ENCODE assay signal across 8 cellular contexts in the genomic region with DNA sequence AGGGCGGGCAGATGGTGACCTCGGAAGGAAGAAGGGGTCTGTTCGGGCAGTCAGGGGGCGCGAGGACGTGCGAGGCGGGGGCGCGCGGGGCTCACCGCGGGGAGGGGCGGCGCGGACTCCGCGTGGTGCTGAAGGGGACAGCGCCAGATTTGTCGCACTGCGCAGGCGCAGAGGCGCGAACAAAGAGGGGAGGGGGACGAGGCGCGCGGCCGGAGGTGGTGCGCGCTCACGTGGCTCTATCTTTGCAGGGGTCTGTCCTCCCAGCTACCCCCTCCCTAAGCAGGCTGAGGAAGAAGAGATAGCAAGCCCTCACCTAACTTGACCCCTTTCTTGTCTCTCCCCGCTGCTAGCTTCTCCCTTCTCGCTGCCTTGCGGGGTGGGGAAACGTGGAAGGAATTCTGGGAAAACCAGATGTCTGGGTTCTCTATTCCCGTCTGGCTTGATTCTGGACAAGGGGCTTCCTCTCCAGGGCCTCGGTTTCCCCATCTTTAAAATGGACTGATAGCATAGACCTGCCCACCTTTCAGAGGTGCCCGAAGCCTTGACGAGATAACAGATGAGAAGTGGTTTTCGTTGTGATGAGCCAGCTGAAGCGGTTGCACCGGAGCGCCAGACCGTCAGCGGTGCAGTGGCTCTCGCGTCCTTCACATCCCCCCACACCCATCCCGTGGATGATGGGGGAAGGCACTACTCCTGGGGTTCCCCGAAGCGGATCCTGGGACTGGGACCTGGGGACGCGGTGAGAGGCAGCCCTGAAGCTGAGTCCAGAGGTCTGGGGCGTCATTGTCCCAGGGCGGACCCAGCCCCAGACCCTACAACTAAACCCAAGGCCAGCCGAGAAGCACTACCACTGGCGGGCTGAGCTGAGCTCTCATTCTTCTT. TPM values are rescaled to one million over a fixed set of nuclear protein-coding genes. Genes with fewer than 3 reads are reported as not detected.
DNase-seq lines count a peak whose midpoint lies in the region; ATAC-seq and TF ChIP-seq lines count a peak whose summit lies in the region.

No MANE protein-coding gene starts in this region.

- peak overlapping the region; percentile 99 for H3K4me3 Mint-ChIP-seq in T-helper 2 cell treated with Interferon-gamma antibody and Interleukin-4, amounts not matched to agents 5 μg/mL and 100 μg/mL, for 36 hours
- peak overlapping the region; percentile 96 to 100 (median 99) for H3K4me3 Mint-ChIP-seq in brain

- peaks cover 26% of the 10 kb centered on the region for H3K27me3 Mint-ChIP-seq in T-helper 2 cell treated with Interferon-gamma antibody and Interleukin-4, amounts not matched to agents 5 μg/mL and 100 μg/mL, for 36 hours (ENCODE audit: low read depth)
- peaks cover 18% of the 10 kb centered on the region for H3K27me3 Mint-ChIP-seq in brain

- H3K27ac Mint-ChIP-seq in T-helper 2 cell treated with Interferon-gamma antibody and Interleukin-4, amounts not matched to agents 5 μg/mL and 100 μg/mL, for 36 hours = peak overlapping the region; percentile 97
- H3K27ac Mint-ChIP-seq in brain = peak overlapping the region; percentile 99 to 100 (median 100)

- ATAC-seq in GM21576 (IDR thresholded peaks at IDR 0.05; ENCODE audit: unreplicated experiment) (no peak), GM21515 (IDR thresholded peaks at IDR 0.05; ENCODE audit: unreplicated experiment) (no peak)

- H3K36me3 Mint-ChIP-seq in T-helper 2 cell treated with Interferon-gamma antibody and Interleukin-4, amounts not matched to agents 5 μg/mL and 100 μg/mL, for 36 hours (ENCODE audit: low read depth) = peaks cover 8% of the 10 kb centered on the region
- no peaks in the 10 kb centered on the region for H3K36me3 Mint-ChIP-seq in brain

- H3K9me3 Mint-ChIP-seq in T-helper 2 cell treated with Interferon-gamma antibody and Interleukin-4, amounts not matched to agents 5 μg/mL and 100 μg/mL, for 36 hours = no peaks in the 10 kb centered on the region
- peaks cover 0 to 7% (median 0%) of the 10 kb centered on the region in 5 experiments for H3K9me3 Mint-ChIP-seq in brain

- in situ Hi-C loops in G401 (cut with HindIII; ENCODE audit: low sequenced_read_pairs) = no loop called here

- DNase-seq in G401 (ENCODE audit: low spot score) (peak; percentile 79), NCI-H1105 (lab: John Stamatoyannopoulos, UW) (peak; percentile 54), iPS-NIHi7 (ENCODE audit: extremely low spot score) (peak; percentile 81)
- peak; percentile 80 for DNase-seq in T-helper 2 cell treated with Interferon-gamma antibody and Interleukin-4, amounts not matched to agents 5 μg/mL and 100 μg/mL, for 36 hours (ENCODE audit: low spot score)
- peak in 2 of 3 donors; percentile 60 to 67 for DNase-seq in stimulated activated CD4-positive, alpha-beta T cell treated with anti-CD3 and anti-CD28 coated beads, Interleukin-12 subunit alpha, Interleukin-12 subunit beta, amount 100 ng/mL, for 48 hours (ENCODE audit: low read depth in 2 of 3, low spot score in 1 of 3)

- peaks cover 16% of the 10 kb centered on the region for H3K4me1 Mint-ChIP-seq in T-helper 2 cell treated with Interferon-gamma antibody and Interleukin-4, amounts not matched to agents 5 μg/mL and 100 μg/mL, for 36 hours (ENCODE audit: low read depth)
- peaks cover 57% of the 10 kb centered on the region for H3K4me1 Mint-ChIP-seq in brain

- TF ChIP-seq CTCF in brain (conservative IDR thresholded peaks at IDR 0.05) = no peak

RNA-seq across cellular contexts. Expression of a gene that starts 0.8 kb away (rescaled TPM):
- total RNA-seq in G401 (2014; rRNA removed; shearing (Covaris generic)) = 29.9 and 32.1 TPM in 2 replicates
- 25.6 TPM for polyA plus RNA-seq in brain (ENCODE audit: insufficient read depth, low read depth, low replicate concordance)

RNA-seq across cellular contexts. Expression of a gene that starts 1.2 kb away (rescaled TPM):
- total RNA-seq in G401 (2014; rRNA removed; shearing (Covaris generic)) = 3.1 and 7.9 TPM in 2 replicates
- 104 TPM for polyA plus RNA-seq in brain (ENCODE audit: insufficient read depth, low read depth, low replicate concordance)

RNA-seq across cellular contexts. Expression of a gene that starts 12.6 kb away (rescaled TPM):
- total RNA-seq in G401 (2014; rRNA removed; shearing (Covaris generic)) = 133 and 209 TPM in 2 replicates
- 213 TPM for polyA plus RNA-seq in brain (ENCODE audit: insufficient read depth, low read depth, low replicate concordance)

RNA-seq across cellular contexts. Expression of a gene that starts 24.3 kb away (rescaled TPM):
- 23.3 and 23.9 TPM in 2 replicates for total RNA-seq in G401 (2014; rRNA removed; shearing (Covaris generic))
- polyA plus RNA-seq in brain (ENCODE audit: insufficient read depth, low read depth, low replicate concordance) = 6.8 TPM

RNA-seq across cellular contexts. Expression of a gene that starts 31.5 kb away (rescaled TPM):
- 1.8 TPM in 1 of 2 replicates, not detected in the other for total RNA-seq in G401 (2014; rRNA removed; shearing (Covaris generic))
- 0.53 TPM for polyA plus RNA-seq in brain (ENCODE audit: insufficient read depth, low read depth, low replicate concordance)
